Comparison of ENCODE assay signal across 8 cellular contexts in genomic region chr6:31826793-31827285, GRCh38.
A peak's percentile ranks its signal among the peaks of the same experiment; 100 is the strongest.
DNase-seq lines count a peak whose midpoint lies in the region; ATAC-seq lines count a peak whose summit lies in the region.

No MANE protein-coding gene starts in this region.

- no peaks in the 10 kb centered on the region for H3K27me3 Mint-ChIP-seq in stimulated activated naive CD8-positive, alpha-beta T cell treated with anti-CD3 and anti-CD28 coated beads, Interleukin-15, Interleukin-2, amounts not matched to agents 100 ng/mL and 50 ng/mL, for 24 hours

- H3K36me3 Mint-ChIP-seq in stimulated activated naive CD8-positive, alpha-beta T cell treated with anti-CD3 and anti-CD28 coated beads, Interleukin-15, Interleukin-2, amounts not matched to agents 100 ng/mL and 50 ng/mL, for 24 hours (ENCODE audit: low read depth): peaks cover 12% of the 10 kb centered on the region

- peak; percentile 60 for DNase-seq in COR-L47 (lab: John Stamatoyannopoulos, UW)
- DNase-seq in RPMI8226: peak; percentile 80
- peak in 42 of 61 donors; percentile 36 to 90 (median 74) for DNase-seq in caudate nucleus (lab: John Stamatoyannopoulos, UW)
- DNase-seq in kidney tubule cell (ENCODE audit: low spot score): peak; percentile 86
- no peak for DNase-seq in KG1 (lab: John Stamatoyannopoulos, UW)

- H3K9me3 Mint-ChIP-seq in stimulated activated naive CD8-positive, alpha-beta T cell treated with anti-CD3 and anti-CD28 coated beads, Interleukin-15, Interleukin-2, amounts not matched to agents 100 ng/mL and 50 ng/mL, for 24 hours: no peaks in the 10 kb centered on the region

- peaks cover 59% of the 10 kb centered on the region for H3K4me1 Mint-ChIP-seq in stimulated activated naive CD8-positive, alpha-beta T cell treated with anti-CD3 and anti-CD28 coated beads, Interleukin-15, Interleukin-2, amounts not matched to agents 100 ng/mL and 50 ng/mL, for 24 hours (ENCODE audit: low read depth)

- peak overlapping the region; percentile 100 for H3K27ac ChIP-seq in caudate nucleus (ENCODE audit: low read depth, low read length)

- peak overlapping the region; percentile 90 for H3K4me3 Mint-ChIP-seq in stimulated activated naive CD8-positive, alpha-beta T cell treated with anti-CD3 and anti-CD28 coated beads, Interleukin-15, Interleukin-2, amounts not matched to agents 100 ng/mL and 50 ng/mL, for 24 hours

- peak; percentile 8 for ATAC-seq in GM21529 (IDR thresholded peaks at IDR 0.05; ENCODE audit: unreplicated experiment)
- ATAC-seq in HG03460 (IDR thresholded peaks at IDR 0.05; ENCODE audit: unreplicated experiment): no peak

- peak overlapping the region; percentile 97 for H3K27ac Mint-ChIP-seq in stimulated activated naive CD8-positive, alpha-beta T cell treated with anti-CD3 and anti-CD28 coated beads, Interleukin-15, Interleukin-2, amounts not matched to agents 100 ng/mL and 50 ng/mL, for 24 hours
